Comparison of ENCODE assay signal across 20 cellular contexts in the genomic region with DNA sequence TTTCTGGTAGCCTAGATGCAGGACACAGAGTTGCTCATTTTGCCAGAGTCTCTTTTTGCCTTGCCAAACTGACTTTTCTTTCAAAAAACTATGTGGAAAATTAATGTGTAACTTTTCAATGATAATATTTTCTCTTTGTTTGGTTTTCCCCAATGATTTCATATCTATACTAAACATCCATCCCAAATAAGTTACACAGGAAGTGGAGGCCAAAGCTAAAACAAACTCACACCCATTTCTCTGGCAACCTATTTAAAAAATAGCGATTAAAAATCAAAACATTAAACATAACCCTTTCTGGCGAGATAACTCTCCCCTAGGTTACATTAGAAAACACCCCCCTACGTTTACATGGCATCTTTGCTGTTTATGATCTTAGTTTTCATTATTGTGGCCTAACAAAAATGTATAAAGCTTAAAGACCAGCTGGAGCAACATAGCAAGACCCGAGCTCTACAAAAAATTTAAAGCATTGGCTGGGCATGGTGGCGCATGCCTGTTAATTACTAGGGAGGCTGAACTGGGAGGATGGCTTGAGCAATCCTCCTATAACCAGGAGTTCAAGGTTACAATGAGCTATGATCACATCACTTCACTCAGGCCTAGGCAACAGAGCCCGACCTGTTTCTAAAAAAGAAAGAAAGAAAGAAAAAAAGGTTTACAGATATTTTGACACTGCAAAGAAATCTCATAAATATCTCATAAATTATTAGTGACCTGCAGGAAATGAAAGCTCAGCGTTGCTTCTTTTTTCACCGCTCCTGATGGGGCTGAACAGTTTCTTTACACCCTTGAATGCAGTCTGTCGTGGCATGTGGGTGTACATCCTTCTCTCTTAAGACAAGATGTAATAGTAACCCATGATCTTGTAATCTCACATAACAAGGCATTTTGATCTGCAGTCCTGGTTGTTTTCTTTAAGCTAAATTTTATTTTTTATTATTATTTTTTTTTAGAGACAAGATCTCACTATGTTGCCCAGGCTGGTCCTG. TPM values are rescaled to one million over a fixed set of nuclear protein-coding genes. Genes with fewer than 3 reads are reported as not detected.
A peak's percentile ranks its signal among the peaks of the same experiment; 100 is the strongest.
DNase-seq lines count a peak whose midpoint lies in the region; ATAC-seq and TF ChIP-seq lines count a peak whose summit lies in the region.
"Had no signal": no experiment of that assay in that cellular context is flagged by ENCODE, and none has a peak within 500 bp of the region (broad histone marks: within the 10 kb centered on the region; RNA-seq: fewer than 3 reads in every experiment).

No MANE protein-coding gene starts in this region.

- H3K9me3 Mint-ChIP-seq in T-helper 1 cell treated with Interleukin-12 subunit alpha and Interleukin-12 subunit beta and Interleukin-4 antibody, amounts not matched to agents 30 μg/mL and 1 μg/mL, for 36 hours = no peaks in the 10 kb centered on the region
- H3K9me3 Mint-ChIP-seq in CD4-positive, CD25-positive, alpha-beta regulatory T cell = no peaks in the 10 kb centered on the region
- H3K9me3 Mint-ChIP-seq in MCF 10A (ENCODE audit: unreplicated experiment) = no peaks in the 10 kb centered on the region

- H3K14ac ChIP-seq in neuronal stem cell (ENCODE audit: low read length) = no peak overlapping the region

- H4K91ac ChIP-seq in neuronal stem cell (ENCODE audit: low read depth, low read length, poor library complexity) = no peak overlapping the region

- no peak overlapping the region for H2BK120ac ChIP-seq in neuronal stem cell (ENCODE audit: low read depth, low read length)

- no peaks in the 10 kb centered on the region for H3K27me3 Mint-ChIP-seq in T-helper 1 cell treated with Interleukin-12 subunit alpha and Interleukin-12 subunit beta and Interleukin-4 antibody, amounts not matched to agents 30 μg/mL and 1 μg/mL, for 36 hours (ENCODE audit: low read depth)
- no peaks in the 10 kb centered on the region for H3K27me3 Mint-ChIP-seq in CD4-positive, CD25-positive, alpha-beta regulatory T cell
- no peaks in the 10 kb centered on the region for H3K27me3 Mint-ChIP-seq in MCF 10A (ENCODE audit: insufficient read depth, unreplicated experiment)

- no peaks in the 10 kb centered on the region for H3K79me1 ChIP-seq in neuronal stem cell (ENCODE audit: low read depth, low read length)

- no peak overlapping the region for H3K23ac ChIP-seq in neuronal stem cell (ENCODE audit: low read depth, low read length, poor library complexity)

- intact Hi-C loops in esophagus muscularis mucosa (cut with DNase I) = no loop called here
- intact Hi-C loops in MCF 10A (cut with micrococcal nuclease) = no loop called here

- no peaks in the 10 kb centered on the region for H3K36me3 ChIP-seq in CD4-positive, CD25-positive, alpha-beta regulatory T cell (ENCODE audit: control insufficient read depth, insufficient read depth, low read length)
- no peaks in the 10 kb centered on the region for H3K36me3 ChIP-seq in esophagus muscularis mucosa
- no peaks in the 10 kb centered on the region for H3K36me3 ChIP-seq in neuronal stem cell (replicated peaks in 1 of 2; ENCODE audit: control insufficient read depth in 2 of 2, insufficient read depth in 2 of 2, low read length in 2 of 2)
- H3K36me3 ChIP-seq: BE2C, MG63, suprapubic skin had no signal

- H3K4me3 ChIP-seq in CD4-positive, CD25-positive, alpha-beta regulatory T cell (ENCODE audit: low read depth, low read length) = peak overlapping the region; percentile 32
- H3K4me3 ChIP-seq in esophagus muscularis mucosa (no peak overlapping the region), neuronal stem cell (ENCODE audit: low read length in 2 of 2) (no peak overlapping the region)
- H3K4me3 ChIP-seq: GM12878, MG63, suprapubic skin had no signal

- H2AFZ ChIP-seq in neuronal stem cell (ENCODE audit: low read length) = no peak overlapping the region

- no peaks in the 10 kb centered on the region for H3K9me3 ChIP-seq in CD4-positive, CD25-positive, alpha-beta regulatory T cell (ENCODE audit: control insufficient read depth in 2 of 2, low read length in 2 of 2)
- H3K9me3 ChIP-seq in esophagus muscularis mucosa = no peaks in the 10 kb centered on the region
- H3K9me3 ChIP-seq in neuronal stem cell (replicated peaks in 1 of 2; ENCODE audit: control insufficient read depth in 2 of 2, insufficient read depth in 1 of 2, low read depth in 1 of 2, low read length in 2 of 2) = no peaks in the 10 kb centered on the region
- H3K9me3 ChIP-seq: BE2C, MG63, suprapubic skin had no signal

- peak overlapping the region; percentile 53 for H3K27ac Mint-ChIP-seq in T-helper 1 cell treated with Interleukin-12 subunit alpha and Interleukin-12 subunit beta and Interleukin-4 antibody, amounts not matched to agents 30 μg/mL and 1 μg/mL, for 36 hours
- H3K27ac Mint-ChIP-seq in CD4-positive, CD25-positive, alpha-beta regulatory T cell = peak overlapping the region; percentile 56 to 91 (median 81)
- no peak overlapping the region for H3K27ac Mint-ChIP-seq in MCF 10A (ENCODE audit: low read depth, unreplicated experiment)

- BruUV-seq in MCF 10A (replicated peaks; lab: Mats Ljungman, UMichigan) = no TSS peak

- H3K18ac ChIP-seq in neuronal stem cell (ENCODE audit: low read length) = no peak overlapping the region

- no peak overlapping the region for H2AK5ac ChIP-seq in neuronal stem cell (ENCODE audit: low read depth, low read length)

- peaks cover 48% of the 10 kb centered on the region for H3K4me1 Mint-ChIP-seq in T-helper 1 cell treated with Interleukin-12 subunit alpha and Interleukin-12 subunit beta and Interleukin-4 antibody, amounts not matched to agents 30 μg/mL and 1 μg/mL, for 36 hours (ENCODE audit: low read depth)
- H3K4me1 Mint-ChIP-seq in CD4-positive, CD25-positive, alpha-beta regulatory T cell = peaks cover 53 to 75% (median 63%) of the 10 kb centered on the region in 4 donors
- H3K4me1 Mint-ChIP-seq in MCF 10A (ENCODE audit: insufficient read depth, unreplicated experiment) = peaks cover 4% of the 10 kb centered on the region

- H4K8ac ChIP-seq in neuronal stem cell (ENCODE audit: low read depth, low read length) = no peak overlapping the region

- CTCF ChIA-PET in MCF 10A (lab: Yijun Ruan, JAX) = interaction anchor here (0.5 to 1.5 kb wide), 6 partner anchors 25 to 766 kb away, joined by 3 to 4 read pairs (median 3); no protein-coding TSS in a partner anchor

- peak in 1 of 2 donors; percentile 18 for ATAC-seq in CD4-positive, CD25-positive, alpha-beta regulatory T cell (ENCODE audit: low read depth in 2 of 2)
- ATAC-seq in HG03571 (IDR thresholded peaks at IDR 0.05; ENCODE audit: unreplicated experiment) = peak; percentile 48
- ATAC-seq: activated CD4-positive, CD25-positive, alpha-beta regulatory T cell treated with anti-CD3 and anti-CD28 coated beads, Interleukin-2, amount 50 U/mL, for 24 hours; GM12878; PC-3 had no signal

- no peak overlapping the region for H2BK12ac ChIP-seq in neuronal stem cell (ENCODE audit: low read length)

- POLR2A ChIA-PET in MCF 10A (lab: Yijun Ruan, JAX) = interaction anchor here (1.0 to 1.8 kb wide), 2 partner anchors 24 to 40 kb away, joined by 3 to 5 read pairs; no protein-coding TSS in a partner anchor

- no peak overlapping the region for H2BK5ac ChIP-seq in neuronal stem cell (ENCODE audit: low read length)

- H3K4ac ChIP-seq in neuronal stem cell (ENCODE audit: low read length) = no peak overlapping the region

- no peak for TF ChIP-seq POLR2A in esophagus muscularis mucosa (IDR thresholded peaks at IDR 0.05; ENCODE audit: low read depth)

- DNase-seq in T-helper 1 cell (no peak), esophagus muscularis mucosa (ENCODE audit: extremely low spot score) (peak; percentile 19), neuronal stem cell (ENCODE audit: low spot score) (no peak), MCF 10A (ENCODE audit: unreplicated experiment) (no peak), NCI-H1417 treated with DMSO at 0.1 percent for 48 hours (lab: John Stamatoyannopoulos, UW) (no peak)
- DNase-seq in CD4-positive, CD25-positive, alpha-beta regulatory T cell = peak in 1 of 3 donors; percentile 12
- DNase-seq: BE2C; central memory CD4-positive, alpha-beta T cell; DMS 273 treated with DMSO at 0.1 percent for 48 hours; head of caudate nucleus; MG63; NCI-H1694; PC-3; SIG-M5 had no signal

- H2BK15ac ChIP-seq in neuronal stem cell (ENCODE audit: low read length) = no peak overlapping the region

- peak overlapping the region; percentile 19 for H3K27ac ChIP-seq in CD4-positive, CD25-positive, alpha-beta regulatory T cell (ENCODE audit: insufficient read depth, low read length, poor library complexity, severe bottlenecking)
- H3K27ac ChIP-seq in esophagus muscularis mucosa (replicated peaks in 1 of 4) = no peak overlapping the region
- H3K27ac ChIP-seq in neuronal stem cell (replicated peaks; ENCODE audit: low read length) = no peak overlapping the region
- H3K27ac ChIP-seq: 22Rv1, suprapubic skin had no signal

- TF ChIP-seq CTCF in esophagus muscularis mucosa (IDR thresholded peaks at IDR 0.05) = no peak
- no peak for TF ChIP-seq CTCF in MCF 10A (IDR thresholded peaks at IDR 0.05; ENCODE audit: unreplicated experiment)

- peaks cover 16% of the 10 kb centered on the region for H3K36me3 Mint-ChIP-seq in T-helper 1 cell treated with Interleukin-12 subunit alpha and Interleukin-12 subunit beta and Interleukin-4 antibody, amounts not matched to agents 30 μg/mL and 1 μg/mL, for 36 hours (ENCODE audit: low read depth)
- peaks cover 22% of the 10 kb centered on the region for H3K36me3 Mint-ChIP-seq in CD4-positive, CD25-positive, alpha-beta regulatory T cell
- no peaks in the 10 kb centered on the region for H3K36me3 Mint-ChIP-seq in MCF 10A (ENCODE audit: insufficient read depth, unreplicated experiment)

- no peak overlapping the region for H3K9ac ChIP-seq in neuronal stem cell (ENCODE audit: low read depth, low read length, poor library complexity)

- H3K27me3 ChIP-seq in CD4-positive, CD25-positive, alpha-beta regulatory T cell (ENCODE audit: control insufficient read depth, insufficient read depth, low read length) = no peaks in the 10 kb centered on the region
- H3K27me3 ChIP-seq in esophagus muscularis mucosa (no peaks in the 10 kb centered on the region), neuronal stem cell (ENCODE audit: control insufficient read depth in 3 of 3, insufficient read depth in 3 of 3, low read depth in 1 of 3, low read length in 3 of 3) (no peaks in the 10 kb centered on the region)
- H3K27me3 ChIP-seq: BE2C, MG63, suprapubic skin had no signal

- peak overlapping the region; percentile 5 for H3K4me3 Mint-ChIP-seq in T-helper 1 cell treated with Interleukin-12 subunit alpha and Interleukin-12 subunit beta and Interleukin-4 antibody, amounts not matched to agents 30 μg/mL and 1 μg/mL, for 36 hours
- H3K4me3 Mint-ChIP-seq in CD4-positive, CD25-positive, alpha-beta regulatory T cell = peak overlapping the region in 3 of 4 donors; percentile 31 to 47 (median 35)
- no peak overlapping the region for H3K4me3 Mint-ChIP-seq in MCF 10A (ENCODE audit: unreplicated experiment)

- no peak for TF ChIP-seq EP300 in esophagus muscularis mucosa (IDR thresholded peaks at IDR 0.05)

- H3K4me2 ChIP-seq in neuronal stem cell (ENCODE audit: insufficient read depth, low read length, poor library complexity, severe bottlenecking) = no peak overlapping the region

- 88% methylated on average over 9 of the region's 9 CpGs for WGBS in esophagus muscularis mucosa
- no CpG with 5 or more reads among the region's 9 CpGs for WGBS in neuronal stem cell (ENCODE audit: extremely low coverage in 2 of 2, insufficient read length in 2 of 2, insufficient replicate concordance in 1 of 2), 2 donors

- peaks cover 33% of the 10 kb centered on the region for H3K4me1 ChIP-seq in CD4-positive, CD25-positive, alpha-beta regulatory T cell (ENCODE audit: control insufficient read depth, insufficient read depth, low read length, poor library complexity, severe bottlenecking)
- H3K4me1 ChIP-seq in esophagus muscularis mucosa = no peaks in the 10 kb centered on the region
- no peaks in the 10 kb centered on the region for H3K4me1 ChIP-seq in neuronal stem cell (ENCODE audit: control insufficient read depth in 2 of 2, insufficient read depth in 1 of 2, low read depth in 1 of 2, low read length in 2 of 2)
- H3K4me1 ChIP-seq: BE2C, suprapubic skin had no signal

RNA-seq across cellular contexts. Expression of a gene that starts 32.8 kb away (rescaled TPM):
- 96.4 TPM for total RNA-seq in CD4-positive, CD25-positive, alpha-beta regulatory T cell
- polyA plus RNA-seq in CD4-positive, CD25-positive, alpha-beta regulatory T cell = 10 to 100 TPM; 19.3 to 32.0 (median 26.5) TPM
- total RNA-seq in esophagus muscularis mucosa = 10 to 100 TPM; 12.6 to 16.2 (median 13.4) TPM
- polyA plus RNA-seq in neuronal stem cell (2013, experiment 1 of 2) = 3.7 TPM
- 3.7 TPM for polyA plus RNA-seq in neuronal stem cell (2013, experiment 2 of 2)
- total RNA-seq in MCF 10A (2022) = 8.4 and 10.0 TPM in 2 replicates
